In genomic region chr7:32395168-32395567, GRCh38 we compare ENCODE assay signal across 8 cellular contexts.
"Had no signal": no experiment of that assay in that cellular context is flagged by ENCODE, and none has a peak within 500 bp of the region (broad histone marks: within the 10 kb centered on the region; RNA-seq: fewer than 3 reads in every experiment).

No MANE protein-coding gene starts in this region.

- H3K4me3 ChIP-seq: GM12878 had no signal

- FAIRE-seq: G401.6, GM12878, GM12891, GM12892, GM18507, GM19239 had no signal

- ATAC-seq: GM12878 had no signal

- DNase-seq: GDM1, GF-D8 had no signal
